Comparison of ENCODE assay signal across 9 cellular contexts in genomic region chr16:3113765-3114479, GRCh38. TPM values are rescaled to one million over a fixed set of nuclear protein-coding genes. Genes with fewer than 3 reads are reported as not detected.
DNase-seq lines count a peak whose midpoint lies in the region; FAIRE-seq and TF ChIP-seq lines count a peak whose summit lies in the region.
"Had no signal": no experiment of that assay in that cellular context is flagged by ENCODE, and none has a peak within 500 bp of the region (broad histone marks: within the 10 kb centered on the region; RNA-seq: fewer than 3 reads in every experiment).

No MANE protein-coding gene starts in this region.

- H3K9me3 ChIP-seq in astrocyte (ENCODE audit: insufficient read depth, low read depth, low read length) (no peaks in the 10 kb centered on the region), iPS-20b (ENCODE audit: insufficient read depth, low read depth, low read length) (no peaks in the 10 kb centered on the region), stomach smooth muscle (ENCODE audit: control insufficient read depth in 2 of 2, low read length in 2 of 2) (no peaks in the 10 kb centered on the region)
- no peaks in the 10 kb centered on the region for H3K9me3 ChIP-seq in effector memory CD4-positive, alpha-beta T cell (ENCODE audit: control insufficient read depth, low read length)
- H3K9me3 ChIP-seq: neutrophil had no signal

- peak overlapping the region; percentile 3 for H3K27ac Mint-ChIP-seq in astrocyte (ENCODE audit: unreplicated experiment)
- H3K27ac Mint-ChIP-seq: stimulated activated naive B cell treated with anti-CD40 and anti-IgM and Interleukin-4, amounts not matched to agents 10 μg/mL and 1 μg/mL and 100 μg/mL, for 72 hours had no signal

- H3K27me3 ChIP-seq in astrocyte (ENCODE audit: insufficient read depth, low read length): no peaks in the 10 kb centered on the region
- H3K27me3 ChIP-seq in iPS-20b (ENCODE audit: insufficient read depth, low read length): no peaks in the 10 kb centered on the region
- no peaks in the 10 kb centered on the region for H3K27me3 ChIP-seq in stomach smooth muscle (ENCODE audit: control insufficient read depth in 1 of 2, insufficient read depth in 2 of 2, low read length in 2 of 2)
- H3K27me3 ChIP-seq in effector memory CD4-positive, alpha-beta T cell (replicated peaks; ENCODE audit: control insufficient read depth, insufficient read depth, low read length, poor library complexity, severe bottlenecking): no peaks in the 10 kb centered on the region

- no peaks in the 10 kb centered on the region for H3K9me3 Mint-ChIP-seq in astrocyte (ENCODE audit: unreplicated experiment)
- H3K9me3 Mint-ChIP-seq: stimulated activated naive B cell treated with anti-CD40 and anti-IgM and Interleukin-4, amounts not matched to agents 10 μg/mL and 1 μg/mL and 100 μg/mL, for 72 hours had no signal

- peaks cover 2% of the 10 kb centered on the region for H3K36me3 Mint-ChIP-seq in astrocyte (ENCODE audit: low read depth, unreplicated experiment)

- no peak for TF ChIP-seq CTCF in astrocyte (IDR thresholded peaks at IDR 0.05; ENCODE audit: insufficient read depth, low read depth, low read length)

- peaks cover 12% of the 10 kb centered on the region for H4K20me1 ChIP-seq in astrocyte (ENCODE audit: insufficient read depth, low read length)

- peaks cover 22% of the 10 kb centered on the region for H3K79me2 ChIP-seq in astrocyte (ENCODE audit: insufficient read depth, low read length)

- peak overlapping the region; percentile 89 for H3K9ac ChIP-seq in astrocyte (ENCODE audit: low read length)
- peak overlapping the region; percentile 89; the same call in 1 of the 2 replicates for H3K9ac ChIP-seq in iPS-20b (ENCODE audit: low read depth, low read length)
- H3K9ac ChIP-seq in stomach smooth muscle (ENCODE audit: low read length in 2 of 2): peak overlapping the region; percentile 30 to 75

- no peaks in the 10 kb centered on the region for H3K27me3 Mint-ChIP-seq in astrocyte (ENCODE audit: low read depth, unreplicated experiment)

- H3K4me2 ChIP-seq in astrocyte (ENCODE audit: low read length): peak overlapping the region; percentile 99

- H3K4me1 Mint-ChIP-seq in astrocyte (ENCODE audit: low read depth, unreplicated experiment): peaks cover 14% of the 10 kb centered on the region

- H3K36me3 ChIP-seq in astrocyte (ENCODE audit: insufficient read depth, low read length): peaks cover 3% of the 10 kb centered on the region
- H3K36me3 ChIP-seq in iPS-20b (ENCODE audit: insufficient read depth, low read depth, low read length): peaks cover 38% of the 10 kb centered on the region
- H3K36me3 ChIP-seq in stomach smooth muscle (ENCODE audit: control insufficient read depth in 2 of 2, insufficient read depth in 2 of 2, low read length in 2 of 2): peaks cover 12 to 17% of the 10 kb centered on the region in 2 donors
- H3K36me3 ChIP-seq in effector memory CD4-positive, alpha-beta T cell (ENCODE audit: control insufficient read depth, insufficient read depth, low read length): no peaks in the 10 kb centered on the region
- H3K36me3 ChIP-seq: neutrophil had no signal

- peak; percentile 56 for DNase-seq in HT1080 (ENCODE audit: low read depth)
- DNase-seq in astrocyte (ENCODE audit: low read depth): no peak
- no peak for DNase-seq in NOMO-1 (lab: John Stamatoyannopoulos, UW; ENCODE audit: unreplicated experiment in 2 of 2)
- no peak for DNase-seq in midbrain (lab: John Stamatoyannopoulos, UW)
- no peak for DNase-seq in effector memory CD4-positive, alpha-beta T cell
- DNase-seq: stimulated activated naive B cell treated with anti-CD40 and anti-IgM and Interleukin-4, amounts not matched to agents 10 μg/mL and 1 μg/mL and 100 μg/mL, for 72 hours had no signal

- peak overlapping the region; percentile 95 for H3K4me3 Mint-ChIP-seq in astrocyte (ENCODE audit: unreplicated experiment)

- H3K4me1 ChIP-seq in astrocyte (ENCODE audit: insufficient read depth, low read length): peaks cover 16% of the 10 kb centered on the region
- peaks cover 5% of the 10 kb centered on the region for H3K4me1 ChIP-seq in iPS-20b (ENCODE audit: insufficient read depth, low read length)
- H3K4me1 ChIP-seq in stomach smooth muscle (ENCODE audit: control insufficient read depth, insufficient read depth, low read length): peaks cover 29% of the 10 kb centered on the region
- H3K4me1 ChIP-seq in effector memory CD4-positive, alpha-beta T cell (ENCODE audit: control insufficient read depth, insufficient read depth, low read length, poor library complexity, severe bottlenecking): no peaks in the 10 kb centered on the region

- FAIRE-seq in astrocyte (lab: Jason Lieb, UNC): no peak

- no peak overlapping the region for H2AFZ ChIP-seq in astrocyte (ENCODE audit: low read depth, low read length)

- H3K27ac ChIP-seq in astrocyte (ENCODE audit: low read depth, low read length): no peak overlapping the region
- H3K27ac ChIP-seq in iPS-20b (ENCODE audit: low read length): no peak overlapping the region
- no peak overlapping the region for H3K27ac ChIP-seq in stomach smooth muscle (ENCODE audit: low read length)
- H3K27ac ChIP-seq in effector memory CD4-positive, alpha-beta T cell (ENCODE audit: insufficient read depth, low read length, poor library complexity, severe bottlenecking): no peak overlapping the region
- H3K27ac ChIP-seq: neutrophil had no signal

- peak overlapping the region; percentile 82 for H3K4me3 ChIP-seq in astrocyte (ENCODE audit: insufficient read depth, low read depth, low read length)
- peak overlapping the region; percentile 96 for H3K4me3 ChIP-seq in iPS-20b (ENCODE audit: low read length)
- H3K4me3 ChIP-seq in stomach smooth muscle (ENCODE audit: low read length in 2 of 2): peak overlapping the region; percentile 72 to 95
- H3K4me3 ChIP-seq in effector memory CD4-positive, alpha-beta T cell (ENCODE audit: insufficient read depth, low read depth, low read length, poor library complexity, severe bottlenecking): no peak overlapping the region

RNA-seq across cellular contexts. Expression of gene ZNF205, which starts 1.5 kb away (rescaled TPM):
- total RNA-seq in HT1080 (2014; rRNA removed; shearing (Covaris generic)): 15.3 and 16.6 TPM in 2 replicates
- 10.6 and 10.9 TPM in 2 replicates for polyA plus RNA-seq in HT1080 (2015; cell fraction: cytosol; rRNA removed)
- 11.1 and 14.4 TPM in 2 replicates for polyA plus RNA-seq in HT1080 (2015; cell fraction: nucleus; rRNA removed)
- total RNA-seq in astrocyte: 13.2 and 15.4 TPM in 2 replicates

RNA-seq across cellular contexts. Expression of gene ZSCAN10, which starts 14.8 kb away (rescaled TPM):
- not detected in 2 replicates for total RNA-seq in HT1080 (2014; rRNA removed; shearing (Covaris generic))
- not detected in 2 replicates for polyA plus RNA-seq in HT1080 (2015; cell fraction: cytosol; rRNA removed)
- polyA plus RNA-seq in HT1080 (2015; cell fraction: nucleus; rRNA removed): 0.20 and 0.62 TPM in 2 replicates
- 0.22 and 0.25 TPM in 2 replicates for total RNA-seq in astrocyte

RNA-seq across cellular contexts. Expression of gene ZNF213, which starts 20.9 kb away (rescaled TPM):
- total RNA-seq in HT1080 (2014; rRNA removed; shearing (Covaris generic)): 3.8 and 4.6 TPM in 2 replicates
- 9.6 and 9.9 TPM in 2 replicates for polyA plus RNA-seq in HT1080 (2015; cell fraction: cytosol; rRNA removed)
- 6.5 and 8.4 TPM in 2 replicates for polyA plus RNA-seq in HT1080 (2015; cell fraction: nucleus; rRNA removed)
- 11.3 and 12.0 TPM in 2 replicates for total RNA-seq in astrocyte

RNA-seq across cellular contexts. Expression of gene IL32, which starts 48.5 kb away (rescaled TPM):
- 1.6 and 2.5 TPM in 2 replicates for total RNA-seq in HT1080 (2014; rRNA removed; shearing (Covaris generic))
- 9.1 and 10.0 TPM in 2 replicates for polyA plus RNA-seq in HT1080 (2015; cell fraction: cytosol; rRNA removed)
- polyA plus RNA-seq in HT1080 (2015; cell fraction: nucleus; rRNA removed): 8.3 and 10.9 TPM in 2 replicates
- 27.8 and 43.8 TPM in 2 replicates for total RNA-seq in astrocyte
